In the genomic region with DNA sequence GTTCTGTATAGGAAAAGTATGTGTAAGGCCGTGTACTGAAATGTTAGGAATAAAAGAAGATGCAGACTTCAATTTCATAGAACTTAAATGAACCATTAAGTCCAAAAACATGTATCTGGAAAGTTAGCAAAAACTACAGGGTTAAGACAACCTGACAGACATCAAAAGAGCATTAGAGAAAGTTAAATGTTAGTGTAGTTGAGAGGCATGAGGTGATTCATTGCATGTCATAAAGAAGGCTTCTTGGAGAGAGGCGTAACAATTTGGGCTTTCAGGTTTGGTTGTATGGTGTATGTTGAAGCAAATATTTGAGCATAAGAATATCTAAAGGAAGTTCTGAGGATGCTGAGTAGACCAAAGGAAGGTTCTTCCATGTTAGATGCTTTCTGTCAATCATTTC, we compare ENCODE assay signal across 1 cellular context.
A peak's percentile ranks its signal among the peaks of the same experiment; 100 is the strongest.
TF ChIP-seq lines count a peak whose summit lies in the region.

No MANE protein-coding gene starts in this region.

TF ChIP-seq in K562, 482 proteins besides CTCF, POLR2A, EP300 and RAD21:
- TF ChIP-seq YY1 (IDR thresholded peaks at IDR 0.05; ENCODE audit: borderline replicate concordance in 1 of 3, control insufficient read depth in 1 of 3, extremely low read depth in 1 of 3, insufficient read depth in 3 of 3, insufficient read length in 1 of 3, insufficient replicate concordance in 2 of 3, low read depth in 1 of 3, low read length in 2 of 3) (no peak), PRPF4 (IDR thresholded peaks at IDR 0.05; ENCODE audit: insufficient read depth, low read depth, low read length, poor library complexity, severe bottlenecking) (no peak), TAF15 (IDR thresholded peaks at IDR 0.05; ENCODE audit: low read depth, low read length) (no peak), TEAD4 (IDR thresholded peaks at IDR 0.05; ENCODE audit: low read length) (no peak), TEAD4 (CRISPR knock-in tag; IDR thresholded peaks at IDR 0.05; ENCODE audit: borderline replicate concordance) (no peak), ZBTB7A (IDR thresholded peaks at IDR 0.05; ENCODE audit: borderline replicate concordance, control insufficient read depth, low read depth, low read length) (no peak), ZNF644 (tag; IDR thresholded peaks at IDR 0.05; ENCODE audit: low read depth) (no peak), PPARD (CRISPR knock-in tag; IDR thresholded peaks at IDR 0.05) (no peak), YBX1 (IDR thresholded peaks at IDR 0.05) (no peak), ZNF408 (CRISPR knock-in tag; IDR thresholded peaks at IDR 0.05; ENCODE audit: low read depth) (no peak), ADNP (tag; IDR thresholded peaks at IDR 0.05) (no peak)
- TF ChIP-seq, protein P1, sequence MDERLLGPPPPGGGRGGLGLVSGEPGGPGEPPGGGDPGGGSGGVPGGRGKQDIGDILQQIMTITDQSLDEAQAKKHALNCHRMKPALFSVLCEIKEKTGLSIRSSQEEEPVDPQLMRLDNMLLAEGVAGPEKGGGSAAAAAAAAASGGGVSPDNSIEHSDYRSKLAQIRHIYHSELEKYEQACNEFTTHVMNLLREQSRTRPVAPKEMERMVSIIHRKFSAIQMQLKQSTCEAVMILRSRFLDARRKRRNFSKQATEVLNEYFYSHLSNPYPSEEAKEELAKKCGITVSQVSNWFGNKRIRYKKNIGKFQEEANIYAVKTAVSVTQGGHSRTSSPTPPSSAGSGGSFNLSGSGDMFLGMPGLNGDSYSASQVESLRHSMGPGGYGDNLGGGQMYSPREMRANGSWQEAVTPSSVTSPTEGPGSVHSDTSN (CRISPR knock-in tag; IDR thresholded peaks at IDR 0.05; ENCODE audit: low read depth): no peak
- TF ChIP-seq, protein P1 (tag; conservative IDR thresholded peaks at IDR 0.05; ENCODE audit: low read depth): peak; percentile 48; the same call in 1 of the 2 replicates
- TF ChIP-seq, protein P2, sequence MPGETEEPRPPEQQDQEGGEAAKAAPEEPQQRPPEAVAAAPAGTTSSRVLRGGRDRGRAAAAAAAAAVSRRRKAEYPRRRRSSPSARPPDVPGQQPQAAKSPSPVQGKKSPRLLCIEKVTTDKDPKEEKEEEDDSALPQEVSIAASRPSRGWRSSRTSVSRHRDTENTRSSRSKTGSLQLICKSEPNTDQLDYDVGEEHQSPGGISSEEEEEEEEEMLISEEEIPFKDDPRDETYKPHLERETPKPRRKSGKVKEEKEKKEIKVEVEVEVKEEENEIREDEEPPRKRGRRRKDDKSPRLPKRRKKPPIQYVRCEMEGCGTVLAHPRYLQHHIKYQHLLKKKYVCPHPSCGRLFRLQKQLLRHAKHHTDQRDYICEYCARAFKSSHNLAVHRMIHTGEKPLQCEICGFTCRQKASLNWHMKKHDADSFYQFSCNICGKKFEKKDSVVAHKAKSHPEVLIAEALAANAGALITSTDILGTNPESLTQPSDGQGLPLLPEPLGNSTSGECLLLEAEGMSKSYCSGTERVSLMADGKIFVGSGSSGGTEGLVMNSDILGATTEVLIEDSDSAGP (CRISPR knock-in tag; IDR thresholded peaks at IDR 0.05): no peak
- TF ChIP-seq, protein P3, sequence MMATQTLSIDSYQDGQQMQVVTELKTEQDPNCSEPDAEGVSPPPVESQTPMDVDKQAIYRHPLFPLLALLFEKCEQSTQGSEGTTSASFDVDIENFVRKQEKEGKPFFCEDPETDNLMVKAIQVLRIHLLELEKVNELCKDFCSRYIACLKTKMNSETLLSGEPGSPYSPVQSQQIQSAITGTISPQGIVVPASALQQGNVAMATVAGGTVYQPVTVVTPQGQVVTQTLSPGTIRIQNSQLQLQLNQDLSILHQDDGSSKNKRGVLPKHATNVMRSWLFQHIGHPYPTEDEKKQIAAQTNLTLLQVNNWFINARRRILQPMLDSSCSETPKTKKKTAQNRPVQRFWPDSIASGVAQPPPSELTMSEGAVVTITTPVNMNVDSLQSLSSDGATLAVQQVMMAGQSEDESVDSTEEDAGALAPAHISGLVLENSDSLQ (IDR thresholded peaks at IDR 0.05): peak; percentile 49
